Comparison of ENCODE assay signal across 8 cellular contexts in genomic region chr9:6646028-6646636, GRCh38. TPM values are rescaled to one million over a fixed set of nuclear protein-coding genes. Genes with fewer than 3 reads are reported as not detected.
DNase-seq lines count a peak whose midpoint lies in the region; ATAC-seq and TF ChIP-seq lines count a peak whose summit lies in the region.

No MANE protein-coding gene starts in this region.

- H3K4me1 Mint-ChIP-seq in neural crest cell: peaks cover 32% of the 10 kb centered on the region

- DNase-seq in NCI-H526 treated with DMSO at 0.1 percent for 48 hours (lab: John Stamatoyannopoulos, UW): peak; percentile 8
- DNase-seq in coronary artery (ENCODE audit: low spot score): no peak
- no peak for DNase-seq in neural crest cell (ENCODE audit: low read depth, low spot score)
- no peak for DNase-seq in NK-92 (lab: John Stamatoyannopoulos, UW; ENCODE audit: unreplicated experiment)
- DNase-seq in SHP77 treated with DMSO at 0.1 percent for 48 hours (lab: John Stamatoyannopoulos, UW): no peak
- no peak for DNase-seq in 8988T
- DNase-seq in NCI-H1417 (lab: John Stamatoyannopoulos, UW): no peak

- peak; percentile 30 for ATAC-seq in GM18867 (IDR thresholded peaks at IDR 0.05; ENCODE audit: unreplicated experiment)

- H3K9me3 Mint-ChIP-seq in neural crest cell: no peaks in the 10 kb centered on the region

- TF ChIP-seq CTCF in coronary artery (IDR thresholded peaks at IDR 0.05): no peak
- TF ChIP-seq CTCF in neural crest cell (conservative IDR thresholded peaks at IDR 0.05): no peak

- H3K4me3 ChIP-seq in coronary artery: peak overlapping the region; percentile 68

- no peak overlapping the region for H3K27ac Mint-ChIP-seq in neural crest cell (ENCODE audit: unreplicated experiment)

- H3K4me3 Mint-ChIP-seq in neural crest cell: peak overlapping the region; percentile 97

- H3K27ac ChIP-seq in coronary artery: no peak overlapping the region

- peaks cover 68% of the 10 kb centered on the region for H3K27me3 Mint-ChIP-seq in neural crest cell (ENCODE audit: low read depth)

- H3K36me3 Mint-ChIP-seq in neural crest cell (ENCODE audit: low read depth): peaks cover 2% of the 10 kb centered on the region

RNA-seq across cellular contexts. Expression of gene GLDC, which starts 0.6 kb away (rescaled TPM):
- total RNA-seq in neural crest cell: 37.4 and 37.8 TPM in 2 replicates
